Comparison of ENCODE assay signal across 8 cellular contexts in genomic region chr12:54201001-54201794, GRCh38. TPM values are rescaled to one million over a fixed set of nuclear protein-coding genes. Genes with fewer than 3 reads are reported as not detected.
DNase-seq lines count a peak whose midpoint lies in the region; ATAC-seq, FAIRE-seq and TF ChIP-seq lines count a peak whose summit lies in the region.

No MANE protein-coding gene starts in this region.

- H3K9ac ChIP-seq in adipocyte (ENCODE audit: low read length): no peak overlapping the region

- H3K36me3 ChIP-seq in adipocyte (ENCODE audit: control insufficient read depth, insufficient read depth, low read length, severe bottlenecking) (no peaks in the 10 kb centered on the region), small intestine (ENCODE audit: control insufficient read depth in 2 of 2, insufficient read depth in 2 of 2, low read length in 2 of 2) (no peaks in the 10 kb centered on the region)

- H3K4me1 Mint-ChIP-seq in T-cell: no peaks in the 10 kb centered on the region

- peak overlapping the region in 1 of 2 donors; percentile 34 for H3K27ac Mint-ChIP-seq in T-cell

- H3K4me1 ChIP-seq in adipocyte (ENCODE audit: control insufficient read depth, insufficient read depth, low read length) (peaks cover 8% of the 10 kb centered on the region), small intestine (ENCODE audit: control insufficient read depth in 2 of 2, insufficient read depth in 1 of 2, low read depth in 1 of 2, low read length in 1 of 2) (no peaks in the 10 kb centered on the region)

- no peak for FAIRE-seq in small intestine (lab: Jason Lieb, UNC)

- H3K9me3 ChIP-seq in adipocyte (ENCODE audit: control insufficient read depth, low read length): no peaks in the 10 kb centered on the region
- no peaks in the 10 kb centered on the region for H3K9me3 ChIP-seq in small intestine (ENCODE audit: control insufficient read depth, low read depth)

- WGBS in small intestine, 3 donors: 14 to 22% (median 19%) methylated on average over 8 of the region's 8 CpGs

- H3K27me3 ChIP-seq in adipocyte (replicated peaks; ENCODE audit: control insufficient read depth, insufficient read depth, low read length) (peaks cover 5% of the 10 kb centered on the region), small intestine (ENCODE audit: control insufficient read depth in 2 of 2, insufficient read depth in 2 of 2, low read length in 2 of 2) (peaks cover 3 to 19% of the 10 kb centered on the region in 2 donors)

- H3K4me3 ChIP-seq in adipocyte (ENCODE audit: low read length) (no peak overlapping the region), small intestine (ENCODE audit: low read depth in 1 of 2, low read length in 2 of 2) (no peak overlapping the region)

- no peaks in the 10 kb centered on the region for H3K9me3 Mint-ChIP-seq in T-cell

- intact Hi-C loops in left ventricle myocardium superior (cut with micrococcal nuclease): loop anchor here (5.0 kb wide), 1 partner anchor 194 kb away; the partner anchor contains the start of gene HOXC8

- peak; percentile 99 for TF ChIP-seq CTCF in AG09319 (IDR thresholded peaks at IDR 0.05; ENCODE audit: low read depth, low read length)

- ATAC-seq in T-cell (replicated peaks in 1 of 4) (peak; percentile 80 to 95 (median 85)), left ventricle myocardium superior (peak; percentile 93), GM19328 (IDR thresholded peaks at IDR 0.05; ENCODE audit: unreplicated experiment) (no peak)

- no peaks in the 10 kb centered on the region for H3K36me3 Mint-ChIP-seq in T-cell

- CTCF ChIA-PET in T-cell (lab: Charles Lee): interaction anchor here (0.8 to 3.3 kb wide), 17 partner anchors 8 to 194 kb away, joined by 3 to 41 read pairs (median 3); partner anchors contain the start of genes HOXC5 (in 1 of the 2), HOXC8 (in 1 of the 2) and SMUG1 (in 1 of the 2)

- H3K27ac ChIP-seq in small intestine (ENCODE audit: low read depth in 1 of 2, low read length in 1 of 2): no peak overlapping the region

- no peak overlapping the region for H3K4me3 Mint-ChIP-seq in T-cell

- POLR2A ChIA-PET in T-cell (lab: Charles Lee): interaction anchor here (0.6 kb wide), 2 partner anchors 9 to 169 kb away, joined by 5 read pairs; no protein-coding TSS in a partner anchor

- peaks cover 68 to 91% of the 10 kb centered on the region in 2 donors for H3K27me3 Mint-ChIP-seq in T-cell

- DNase-seq in AG09319 (ENCODE audit: extremely low read depth, low read depth): no peak
- DNase-seq in GM19240 (ENCODE audit: insufficient read length, low spot score): peak; percentile 75
- DNase-seq in NCI-H1417 (lab: John Stamatoyannopoulos, UW): peak; percentile 71 to 87 (median 76)
- peak; percentile 24 to 69 (median 56) for DNase-seq in T-cell
- peak; percentile 80 for DNase-seq in adipocyte (ENCODE audit: low read depth)
- peak; percentile 68 for DNase-seq in left ventricle myocardium superior
- peak; percentile 58 for DNase-seq in small intestine

RNA-seq across cellular contexts. Expression of gene SMUG1, which starts 12.4 kb away (rescaled TPM):
- total RNA-seq in T-cell (10 to 100 TPM; 12.5 to 31.5 (median 23.9) TPM), left ventricle myocardium superior (17.0 TPM)
- polyA plus RNA-seq in small intestine: 10 to 100 TPM; 25.9 to 83.9 (median 53.5) TPM
